ENCODE assay signal across 33 cellular contexts in genomic region chr20:17376031-17376430, GRCh38.
"Had no signal": no experiment of that assay in that cellular context is flagged by ENCODE, and none has a peak within 500 bp of the region (broad histone marks: within the 10 kb centered on the region; RNA-seq: fewer than 3 reads in every experiment).

No MANE protein-coding gene starts in this region.

- H3K4me1 ChIP-seq: adrenal gland, body of pancreas, breast epithelium had no signal

- ATAC-seq: activated CD8-positive, alpha-beta T cell treated with anti-CD3 and anti-CD28 coated beads for 36 hours; activated naive CD4-positive, alpha-beta T cell treated with anti-CD3 and anti-CD28 coated beads, Interleukin-2, amount 50 U/mL, for 72 hours; activated T-cell treated with anti-CD3 and anti-CD28 coated beads, Interleukin-2, amount 50 U/mL, for 4 hours; activated T-cell treated with anti-CD3 and anti-CD28 coated beads, Interleukin-2, amount 50 U/mL, for 72 hours; activated T-helper 17 cell treated with anti-CD3 and anti-CD28 coated beads, Interleukin-2, amount 50 U/mL, for 72 hours; body of pancreas had no signal

- FAIRE-seq: astrocyte, TTC549 had no signal

- H3K36me3 ChIP-seq: adrenal gland, brain microvascular endothelial cell, breast epithelium had no signal

- H3K4me3 ChIP-seq: adrenal gland, body of pancreas, breast epithelium had no signal

- H3K27ac ChIP-seq: adrenal gland, body of pancreas, brain microvascular endothelial cell, breast epithelium, VCaP had no signal

- DNase-seq: activated B cell treated with CpG ODN at 0.5 μM for 24 hours; activated CD4-positive, alpha-beta memory T cell treated with anti-CD3 and anti-CD28 coated beads for 36 hours; activated CD4-positive, alpha-beta T cell treated with anti-CD3 and anti-CD28 coated beads for 4 hours; activated CD4-positive, alpha-beta T cell treated with anti-CD3 and anti-CD28 coated beads, Interleukin-2, amount 10 ng/mL, durations not matched to agents 24 days and 14 days; activated CD4-positive, alpha-beta T cell treated with anti-CD3 and anti-CD28 coated beads, Interleukin-2, amount 50 U/mL, for 1 hour; activated CD4-positive, alpha-beta T cell treated with anti-CD3 and anti-CD28 coated beads, Interleukin-2, amount 50 U/mL, for 4 hours; activated CD4-positive, CD25-positive, alpha-beta regulatory T cell treated with anti-CD3 and anti-CD28 coated beads, Interleukin-2, amount 50 U/mL, for 72 hours; activated CD8-positive, alpha-beta memory T cell treated with anti-CD3 and anti-CD28 coated beads, Interleukin-2, amount 50 U/mL, for 4 hours; activated CD8-positive, alpha-beta T cell treated with anti-CD3 and anti-CD28 coated beads for 36 hours; activated effector memory CD4-positive, alpha-beta T cell treated with anti-CD3 and anti-CD28 coated beads, Interleukin-2, amount 50 U/mL, for 16 hours; activated gamma-delta T cell treated with Interleukin-2 at 50 U/mL for 16 hours; activated naive CD4-positive, alpha-beta T cell; activated naive CD4-positive, alpha-beta T cell treated with anti-CD3 and anti-CD28 coated beads for 36 hours; activated naive CD4-positive, alpha-beta T cell treated with anti-CD3 and anti-CD28 coated beads, Interleukin-2, amount 50 U/mL, for 16 hours; activated naive CD8-positive, alpha-beta T cell treated with anti-CD3 and anti-CD28 coated beads for 36 hours; activated T-cell treated with anti-CD3 and anti-CD28 coated beads for 4 hours; activated T-cell treated with anti-CD3 and anti-CD28 coated beads, Interleukin-2, amount 50 U/mL, for 1 hour; activated T-cell treated with anti-CD3 and anti-CD28 coated beads, Interleukin-2, amount 50 U/mL, for 4 hours; activated T-cell treated with anti-CD3 and anti-CD28 coated beads, Interleukin-2, amount 50 U/mL, for 72 hours; adrenal gland; amniotic stem cell; aorta; body of pancreas; brain microvascular endothelial cell; central memory CD4-positive, alpha-beta T cell; T-helper 2 cell; T-helper 9 cell had no signal

- H3K27me3 ChIP-seq: adrenal gland, body of pancreas, brain microvascular endothelial cell, breast epithelium had no signal

- H3K9me3 ChIP-seq: adrenal gland, body of pancreas, breast epithelium had no signal
